ENCODE assay signal across 13 cellular contexts in genomic region chr11:125214466-125215204, GRCh38. TPM values are rescaled to one million over a fixed set of nuclear protein-coding genes. Genes with fewer than 3 reads are reported as not detected.
DNase-seq lines count a peak whose midpoint lies in the region; ATAC-seq and TF ChIP-seq lines count a peak whose summit lies in the region.
"Had no signal": no experiment of that assay in that cellular context is flagged by ENCODE, and none has a peak within 500 bp of the region (broad histone marks: within the 10 kb centered on the region; RNA-seq: fewer than 3 reads in every experiment).

No MANE protein-coding gene starts in this region.

- intact Hi-C loops in activated naive CD4-positive, alpha-beta T cell treated with anti-CD3 and anti-CD28 coated beads for 36 hours (cut with micrococcal nuclease) = no loop called here
- intact Hi-C loops in CD14-positive monocyte (cut with micrococcal nuclease) = no loop called here

- H4K20me1 ChIP-seq in GM23338 (replicated peaks; ENCODE audit: insufficient read depth) = no peaks in the 10 kb centered on the region

- peaks cover 20% of the 10 kb centered on the region for H3K4me1 ChIP-seq in GM23338 (ENCODE audit: insufficient read depth)

- no peaks in the 10 kb centered on the region; the same call in 1 of the 2 replicates for H3K36me3 ChIP-seq in GM23338 (ENCODE audit: insufficient read depth)

- 0 out of 2 replicates have a peak, but pooled peaks cover 7% of the 10 kb centered on the region for H3K9me2 ChIP-seq in GM23338 (ENCODE audit: insufficient read depth)

- CTCF ChIA-PET in activated naive CD4-positive, alpha-beta T cell treated with anti-CD3 and anti-CD28 coated beads for 36 hours (lab: Charles Lee) = interaction anchor here (1.3 kb wide), 1 partner anchor 132 kb away, joined by 3 read pairs; no protein-coding TSS in a partner anchor

- H3K4me1 Mint-ChIP-seq in GM23338 (peaks cover 53% of the 10 kb centered on the region), progenitor cell of endocrine pancreas (ENCODE audit: low read depth) (peaks cover 21% of the 10 kb centered on the region), T-helper 17 cell (peaks cover 4% of the 10 kb centered on the region), CD14-positive monocyte (no peaks in the 10 kb centered on the region)
- no peaks in the 10 kb centered on the region for H3K4me1 Mint-ChIP-seq in activated naive CD4-positive, alpha-beta T cell treated with anti-CD3 and anti-CD28 coated beads for 36 hours (ENCODE audit: low read depth)
- H3K4me1 Mint-ChIP-seq: activated naive CD4-positive, alpha-beta T cell treated with anti-CD3 and anti-CD28 coated beads, Interleukin-2, amount 10 ng/mL, durations not matched to agents 7 days and 5 days had no signal

- H3K4me2 ChIP-seq in GM23338 = peak overlapping the region; percentile 60

- TF ChIP-seq CTCF in GM23338 (conservative IDR thresholded peaks at IDR 0.05; ENCODE audit: low read depth in 2 of 2) (no peak), progenitor cell of endocrine pancreas (IDR thresholded peaks at IDR 0.05; ENCODE audit: unreplicated experiment) (no peak), CD14-positive monocyte (IDR thresholded peaks at IDR 0.05) (no peak)

- H3F3A ChIP-seq in GM23338 (replicated peaks; ENCODE audit: low read depth) = no peaks in the 10 kb centered on the region

- no peaks in the 10 kb centered on the region for H3K27me3 ChIP-seq in GM23338 (ENCODE audit: insufficient read depth)

- H3K4me3 Mint-ChIP-seq in GM23338 (peak overlapping the region; percentile 20; the same call in 1 of the 3 replicates), progenitor cell of endocrine pancreas (ENCODE audit: low read depth) (no peak overlapping the region), T-helper 17 cell (no peak overlapping the region), CD14-positive monocyte (no peak overlapping the region)
- no peak overlapping the region for H3K4me3 Mint-ChIP-seq in activated naive CD4-positive, alpha-beta T cell treated with anti-CD3 and anti-CD28 coated beads for 36 hours
- H3K4me3 Mint-ChIP-seq: activated CD8-positive, alpha-beta T cell treated with anti-CD3 and anti-CD28 coated beads for 36 hours; activated naive CD4-positive, alpha-beta T cell treated with anti-CD3 and anti-CD28 coated beads, Interleukin-2, amount 10 ng/mL, durations not matched to agents 7 days and 5 days had no signal

- H3K9me3 Mint-ChIP-seq in GM23338 (no peaks in the 10 kb centered on the region), progenitor cell of endocrine pancreas (ENCODE audit: low read depth) (no peaks in the 10 kb centered on the region), CD14-positive monocyte (no peaks in the 10 kb centered on the region)
- H3K9me3 Mint-ChIP-seq in activated naive CD4-positive, alpha-beta T cell treated with anti-CD3 and anti-CD28 coated beads for 36 hours = no peaks in the 10 kb centered on the region
- H3K9me3 Mint-ChIP-seq: activated CD8-positive, alpha-beta T cell treated with anti-CD3 and anti-CD28 coated beads for 36 hours; activated naive CD4-positive, alpha-beta T cell treated with anti-CD3 and anti-CD28 coated beads, Interleukin-2, amount 10 ng/mL, durations not matched to agents 7 days and 5 days had no signal

- H3K36me3 Mint-ChIP-seq in GM23338 (ENCODE audit: low read depth) (no peaks in the 10 kb centered on the region), progenitor cell of endocrine pancreas (ENCODE audit: insufficient read depth) (peaks cover 1% of the 10 kb centered on the region), T-helper 17 cell (ENCODE audit: low read depth) (peaks cover 3% of the 10 kb centered on the region), CD14-positive monocyte (no peaks in the 10 kb centered on the region)
- H3K36me3 Mint-ChIP-seq in activated naive CD4-positive, alpha-beta T cell treated with anti-CD3 and anti-CD28 coated beads for 36 hours (ENCODE audit: low read depth) = no peaks in the 10 kb centered on the region
- H3K36me3 Mint-ChIP-seq: activated naive CD4-positive, alpha-beta T cell treated with anti-CD3 and anti-CD28 coated beads, Interleukin-2, amount 10 ng/mL, durations not matched to agents 7 days and 5 days had no signal

- no peaks in the 10 kb centered on the region for H3K79me2 ChIP-seq in GM23338 (replicated peaks; ENCODE audit: insufficient read depth)

- peak overlapping the region; percentile 94 for H2AFZ ChIP-seq in GM23338

- peak; percentile 42 for ATAC-seq in GM23338
- no peak for ATAC-seq in T-helper 17 cell
- ATAC-seq in GM21367 (IDR thresholded peaks at IDR 0.05; ENCODE audit: unreplicated experiment) = no peak
- ATAC-seq: activated CD8-positive, alpha-beta T cell treated with anti-CD3 and anti-CD28 coated beads for 36 hours; PC-3 had no signal

- 0 out of 2 replicates have a peak overlapping the region, but pooled peaks have one; percentile 40 for H3K27ac Mint-ChIP-seq in GM23338
- peak overlapping the region; percentile 63 for H3K27ac Mint-ChIP-seq in progenitor cell of endocrine pancreas
- no peak overlapping the region for H3K27ac Mint-ChIP-seq in activated naive CD4-positive, alpha-beta T cell treated with anti-CD3 and anti-CD28 coated beads for 36 hours
- no peak overlapping the region for H3K27ac Mint-ChIP-seq in T-helper 17 cell
- no peak overlapping the region for H3K27ac Mint-ChIP-seq in CD14-positive monocyte
- H3K27ac Mint-ChIP-seq: activated CD8-positive, alpha-beta T cell treated with anti-CD3 and anti-CD28 coated beads for 36 hours; activated naive CD4-positive, alpha-beta T cell treated with anti-CD3 and anti-CD28 coated beads, Interleukin-2, amount 10 ng/mL, durations not matched to agents 7 days and 5 days had no signal

- no peaks in the 10 kb centered on the region for H3K9me3 ChIP-seq in T-helper 17 cell (ENCODE audit: control insufficient read depth, low read length, poor library complexity, severe bottlenecking)

- H3K27me3 Mint-ChIP-seq in GM23338 (ENCODE audit: insufficient read depth, low read depth, poor library complexity) = peaks cover 8% of the 10 kb centered on the region
- H3K27me3 Mint-ChIP-seq in progenitor cell of endocrine pancreas = no peaks in the 10 kb centered on the region
- peaks cover 20% of the 10 kb centered on the region for H3K27me3 Mint-ChIP-seq in activated naive CD4-positive, alpha-beta T cell treated with anti-CD3 and anti-CD28 coated beads for 36 hours (ENCODE audit: low read depth)
- peaks cover 74% of the 10 kb centered on the region for H3K27me3 Mint-ChIP-seq in T-helper 17 cell
- H3K27me3 Mint-ChIP-seq in CD14-positive monocyte (ENCODE audit: low read depth in 3 of 3) = peaks cover 2 to 21% (median 19%) of the 10 kb centered on the region in 3 donors

- H3K4me3 ChIP-seq in GM23338 = no peak overlapping the region

- H3K27ac ChIP-seq in GM23338 (ENCODE audit: low read depth) = no peak overlapping the region

- DNase-seq in GM23338 (ENCODE audit: low spot score) (no peak), ecto neural progenitor cell (ENCODE audit: low spot score) (peak; percentile 70), iris pigment epithelial cell (ENCODE audit: low read depth) (peak; percentile 6), progenitor cell of endocrine pancreas (ENCODE audit: low spot score, unreplicated experiment) (no peak), T-helper 17 cell (no peak), CD14-positive monocyte (ENCODE audit: low spot score) (no peak)
- DNase-seq in activated naive CD4-positive, alpha-beta T cell treated with anti-CD3 and anti-CD28 coated beads for 36 hours = no peak
- DNase-seq: activated CD8-positive, alpha-beta T cell treated with anti-CD3 and anti-CD28 coated beads for 36 hours; activated naive CD4-positive, alpha-beta T cell treated with anti-CD3 and anti-CD28 coated beads, Interleukin-2, amount 10 ng/mL, durations not matched to agents 7 days and 5 days; nucleus accumbens; PC-3 had no signal

TF ChIP-seq in GM23338, 12 proteins besides CTCF, POLR2A, EP300 and RAD21 (continues in another document):
- TF ChIP-seq JUNB (IDR thresholded peaks at IDR 0.05; ENCODE audit: unreplicated experiment) = no peak
- TF ChIP-seq NANOG (IDR thresholded peaks at IDR 0.05; ENCODE audit: borderline replicate concordance) = no peak
- no peak for TF ChIP-seq STAT1 (IDR thresholded peaks at IDR 0.05; ENCODE audit: unreplicated experiment)
- no peak for TF ChIP-seq EZH2 (IDR thresholded peaks at IDR 0.05; ENCODE audit: low read depth, unreplicated experiment)
- TF ChIP-seq, protein P1, sequence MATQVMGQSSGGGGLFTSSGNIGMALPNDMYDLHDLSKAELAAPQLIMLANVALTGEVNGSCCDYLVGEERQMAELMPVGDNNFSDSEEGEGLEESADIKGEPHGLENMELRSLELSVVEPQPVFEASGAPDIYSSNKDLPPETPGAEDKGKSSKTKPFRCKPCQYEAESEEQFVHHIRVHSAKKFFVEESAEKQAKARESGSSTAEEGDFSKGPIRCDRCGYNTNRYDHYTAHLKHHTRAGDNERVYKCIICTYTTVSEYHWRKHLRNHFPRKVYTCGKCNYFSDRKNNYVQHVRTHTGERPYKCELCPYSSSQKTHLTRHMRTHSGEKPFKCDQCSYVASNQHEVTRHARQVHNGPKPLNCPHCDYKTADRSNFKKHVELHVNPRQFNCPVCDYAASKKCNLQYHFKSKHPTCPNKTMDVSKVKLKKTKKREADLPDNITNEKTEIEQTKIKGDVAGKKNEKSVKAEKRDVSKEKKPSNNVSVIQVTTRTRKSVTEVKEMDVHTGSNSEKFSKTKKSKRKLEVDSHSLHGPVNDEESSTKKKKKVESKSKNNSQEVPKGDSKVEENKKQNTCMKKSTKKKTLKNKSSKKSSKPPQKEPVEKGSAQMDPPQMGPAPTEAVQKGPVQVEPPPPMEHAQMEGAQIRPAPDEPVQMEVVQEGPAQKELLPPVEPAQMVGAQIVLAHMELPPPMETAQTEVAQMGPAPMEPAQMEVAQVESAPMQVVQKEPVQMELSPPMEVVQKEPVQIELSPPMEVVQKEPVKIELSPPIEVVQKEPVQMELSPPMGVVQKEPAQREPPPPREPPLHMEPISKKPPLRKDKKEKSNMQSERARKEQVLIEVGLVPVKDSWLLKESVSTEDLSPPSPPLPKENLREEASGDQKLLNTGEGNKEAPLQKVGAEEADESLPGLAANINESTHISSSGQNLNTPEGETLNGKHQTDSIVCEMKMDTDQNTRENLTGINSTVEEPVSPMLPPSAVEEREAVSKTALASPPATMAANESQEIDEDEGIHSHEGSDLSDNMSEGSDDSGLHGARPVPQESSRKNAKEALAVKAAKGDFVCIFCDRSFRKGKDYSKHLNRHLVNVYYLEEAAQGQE (IDR thresholded peaks at IDR 0.05; ENCODE audit: unreplicated experiment) = no peak
- TF ChIP-seq EZH2phosphoT487 (IDR thresholded peaks at IDR 0.05; ENCODE audit: unreplicated experiment) = no peak
- no peak for TF ChIP-seq CREB1 (CRISPR knock-in tag; IDR thresholded peaks at IDR 0.05; ENCODE audit: low read depth)
- TF ChIP-seq ZNF114 (CRISPR knock-in tag; IDR thresholded peaks at IDR 0.05) = no peak
- TF ChIP-seq POLR2AphosphoS5 (IDR thresholded peaks at IDR 0.05; ENCODE audit: low read depth) = no peak

RNA-seq across cellular contexts. Expression of gene PKNOX2, which starts 50.1 kb away (rescaled TPM):
- 0.43 and 0.83 TPM in 2 replicates for total RNA-seq in GM23338 (2014; rRNA removed; shearing (Covaris generic))
- polyA plus RNA-seq in GM23338 (2016; fragmentation: Nextera tagmentation; extraction: Ambion mirVana) (0.35 and 0.42 TPM in 2 replicates), CD14-positive monocyte (not detected)
- total RNA-seq in progenitor cell of endocrine pancreas (32.8 and 39.9 TPM in 2 replicates), T-helper 17 cell (not detected)
- not detected for total RNA-seq in activated naive CD4-positive, alpha-beta T cell treated with anti-CD3 and anti-CD28 coated beads for 36 hours
- total RNA-seq: activated CD8-positive, alpha-beta T cell treated with anti-CD3 and anti-CD28 coated beads for 36 hours; PC-3; T-helper 2 cell treated with Interferon-gamma antibody and Interleukin-4, amounts not matched to agents 100 ng/mL and 5 ng/mL, for 36 hours had no signal

Comparison
In these comparisons a context has a peak if more than half of its experiments do, and no peak if none do; other contexts are left out.
1. DNase-seq: peak in ecto neural progenitor cell (single experiment) and iris pigment epithelial cell (single experiment); none in GM23338 (single experiment), progenitor cell of endocrine pancreas (single experiment), activated naive CD4-positive, alpha-beta T cell treated with anti-CD3 and anti-CD28 coated beads for 36 hours (single experiment), T-helper 17 cell (0 of 3) and CD14-positive monocyte (single experiment).
2. H3K27ac Mint-ChIP-seq: peak in GM23338 (single experiment) and progenitor cell of endocrine pancreas (single experiment); none in activated naive CD4-positive, alpha-beta T cell treated with anti-CD3 and anti-CD28 coated beads for 36 hours (single experiment), T-helper 17 cell (single experiment) and CD14-positive monocyte (0 of 7).
3. RNA of gene PKNOX2, which starts 50.1 kb away (total RNA-seq): 32.8 to 39.9 TPM in progenitor cell of endocrine pancreas; 0.43 to 0.83 TPM in GM23338, not detected in activated naive CD4-positive, alpha-beta T cell treated with anti-CD3 and anti-CD28 coated beads for 36 hours and not detected in T-helper 17 cell; every median in the first group is over 10 times any median in the second.